8 cellular contexts compared by ENCODE assay signal in genomic region chr15:57667171-57667924, GRCh38. TPM values are rescaled to one million over a fixed set of nuclear protein-coding genes. Genes with fewer than 3 reads are reported as not detected.
DNase-seq lines count a peak whose midpoint lies in the region; ATAC-seq and TF ChIP-seq lines count a peak whose summit lies in the region.

No MANE protein-coding gene starts in this region.

- WGBS in ovary, 3 donors = 8 to 18% (median 12%) methylated on average over 10 of the region's 10 CpGs

- no peaks in the 10 kb centered on the region for H3K9me3 ChIP-seq in ovary

- no peaks in the 10 kb centered on the region for H3K27me3 ChIP-seq in ovary

- intact Hi-C loops in ovary (cut with DNase I) = loop anchor here in 3 of 4 donors (5.0 to 10.0 kb wide), 4 partner anchors 77 to 407 kb away; partner anchors contain the start of gene ALDH1A2 (in 2 of the 3)

- no peak for TF ChIP-seq POLR2A in ovary (IDR thresholded peaks at IDR 0.05)

- H3K4me1 ChIP-seq in ovary (ENCODE audit: insufficient read depth) = peaks cover 2% of the 10 kb centered on the region

- no peaks in the 10 kb centered on the region for H3K36me3 ChIP-seq in ovary

- no peak for ATAC-seq in HG03139 (IDR thresholded peaks at IDR 0.05; ENCODE audit: unreplicated experiment)
- ATAC-seq in HG02885 (IDR thresholded peaks at IDR 0.05; ENCODE audit: poor library complexity, unreplicated experiment) = no peak
- no peak for ATAC-seq in HG03439 (IDR thresholded peaks at IDR 0.05; ENCODE audit: unreplicated experiment)

- TF ChIP-seq EP300 in ovary (IDR thresholded peaks at IDR 0.05) = no peak

- H3K4me3 ChIP-seq in fibroblast of mammary gland (ENCODE audit: control insufficient read depth, low read depth, low read length) = no peak overlapping the region
- H3K4me3 ChIP-seq in ovary = no peak overlapping the region

- peak; percentile 36 for DNase-seq in DMS114 treated with DMSO at 0.1 percent for 48 hours (lab: John Stamatoyannopoulos, UW; ENCODE audit: unreplicated experiment)
- DNase-seq in NCI-H69 (lab: John Stamatoyannopoulos, UW) = peak; percentile 45
- peak; percentile 73 for DNase-seq in fibroblast of mammary gland (ENCODE audit: low read depth)
- DNase-seq in ovary = peak in 2 of 5 donors; percentile 18 to 29
- no peak for DNase-seq in OCI-M2 (lab: John Stamatoyannopoulos, UW; ENCODE audit: unreplicated experiment)

- no peak overlapping the region for H3K27ac ChIP-seq in ovary

- TF ChIP-seq CTCF in fibroblast of mammary gland (conservative IDR thresholded peaks at IDR 0.05; ENCODE audit: control insufficient read depth, insufficient read depth, low read depth, low read length) (peak; percentile 78), ovary (IDR thresholded peaks at IDR 0.05) (peak in 2 of 3 donors; percentile 24 to 32)

RNA-seq across cellular contexts. Expression of gene POLR2M, which starts 39.2 kb away (rescaled TPM):
- 100 to 1,000 TPM in 4 of 7 donors, 10 to 100 TPM in 3; 82.8 to 510 (median 113) TPM for total RNA-seq in ovary
- polyA plus RNA-seq in ovary = 100 to 1,000 TPM in 1 of 2 donors, 10 to 100 TPM in 1; 47.1 to 166 TPM
